In genomic region chr1:156746381-156746715, GRCh38 we compare ENCODE assay signal across 1 cellular context.
TF ChIP-seq lines count a peak whose summit lies in the region.

No MANE protein-coding gene starts in this region.

TF ChIP-seq in neural cell, 6 proteins besides CTCF, POLR2A, EP300 and RAD21 (continued from another document):
- no peak for TF ChIP-seq POLR2AphosphoS5 (IDR thresholded peaks at IDR 0.05)
- no peak for TF ChIP-seq TAF1 (IDR thresholded peaks at IDR 0.05; ENCODE audit: low read depth)
- TF ChIP-seq REST (IDR thresholded peaks at IDR 0.05; ENCODE audit: borderline replicate concordance), result no peak
- no peak for TF ChIP-seq EZH2 (IDR thresholded peaks at IDR 0.05; ENCODE audit: borderline replicate concordance, insufficient read depth, low read length, poor library complexity, severe bottlenecking)
